Comparison of ENCODE assay signal across 10 cellular contexts in the genomic region with DNA sequence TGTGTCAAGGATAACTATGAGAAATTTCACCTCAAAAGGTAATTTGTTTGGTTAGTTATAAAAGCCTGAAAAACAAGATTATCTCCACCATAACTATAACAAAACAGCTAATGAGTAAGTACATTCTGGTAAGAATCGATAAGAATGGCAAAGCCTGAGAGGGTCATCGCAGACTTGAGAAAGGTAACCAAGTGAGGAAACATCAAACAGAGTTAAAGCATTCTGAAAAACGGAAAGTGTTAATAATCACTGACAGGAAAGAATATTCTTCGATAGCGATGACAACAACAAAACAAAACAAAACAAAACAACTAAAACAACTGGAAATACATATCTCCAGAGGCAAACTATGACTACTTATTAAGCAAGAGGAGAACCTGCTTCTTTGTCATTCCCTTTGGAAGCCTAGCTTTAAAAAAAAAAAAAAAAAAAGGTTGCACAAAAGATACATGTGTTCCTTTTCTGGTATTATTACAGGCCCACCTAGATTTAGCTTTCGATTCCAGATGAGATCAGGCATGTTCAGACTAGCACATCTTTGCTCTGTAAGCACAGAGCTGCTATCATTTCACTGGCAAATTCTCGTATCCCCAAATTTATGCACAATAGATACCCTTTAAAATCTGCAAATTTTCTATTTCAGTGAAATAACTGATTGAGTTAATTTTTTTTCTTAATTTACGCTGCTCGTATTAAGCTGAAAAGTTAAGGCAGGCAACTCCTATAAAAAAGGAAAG.
DNase-seq lines count a peak whose midpoint lies in the region; ATAC-seq and TF ChIP-seq lines count a peak whose summit lies in the region.
"Had no signal": no experiment of that assay in that cellular context is flagged by ENCODE, and none has a peak within 500 bp of the region (broad histone marks: within the 10 kb centered on the region; RNA-seq: fewer than 3 reads in every experiment).

No MANE protein-coding gene starts in this region.

- peak overlapping the region; percentile 91 for H3K27ac Mint-ChIP-seq in stimulated activated naive B cell treated with anti-CD40 and anti-IgM and Interleukin-4, amounts not matched to agents 10 μg/mL and 1 μg/mL and 100 μg/mL, for 72 hours
- H3K27ac Mint-ChIP-seq in activated CD8-positive, alpha-beta T cell treated with anti-CD3 and anti-CD28 coated beads for 36 hours = no peak overlapping the region

- WGBS in mesendoderm (ENCODE audit: extremely low coverage, insufficient coverage, low lambda C conversion rate) = no CpG with 5 or more reads among the region's 9 CpGs

- ATAC-seq in GM19324 (IDR thresholded peaks at IDR 0.05; ENCODE audit: low FRiP score, unreplicated experiment) = peak; percentile 42
- peak; percentile 35 for ATAC-seq in HG03342 (IDR thresholded peaks at IDR 0.05; ENCODE audit: unreplicated experiment)
- ATAC-seq in stimulated activated naive B cell treated with anti-CD40 and anti-IgM and Interleukin-4, amounts not matched to agents 10 μg/mL and 1 μg/mL and 100 μg/mL, for 72 hours (replicated peaks) = peak in 1 of 2 donors; percentile 34
- ATAC-seq in activated CD8-positive, alpha-beta T cell treated with anti-CD3 and anti-CD28 coated beads for 36 hours = no peak

- H3K9ac ChIP-seq in mesendoderm (ENCODE audit: low read length) = no peak overlapping the region

- no peak overlapping the region for H2BK5ac ChIP-seq in mesendoderm (ENCODE audit: low read length)

- CTCF ChIA-PET in activated CD8-positive, alpha-beta T cell treated with anti-CD3 and anti-CD28 coated beads for 36 hours (lab: Charles Lee) = interaction anchor here (0.9 to 2.8 kb wide), 5 partner anchors 8 to 31 kb away, joined by 3 to 18 read pairs (median 4); no protein-coding TSS in a partner anchor

- no peaks in the 10 kb centered on the region for H3K36me3 ChIP-seq in mesendoderm (ENCODE audit: control insufficient read depth, insufficient read depth, low read length)
- H3K36me3 ChIP-seq: esophagus muscularis mucosa had no signal

- no peaks in the 10 kb centered on the region for H3K79me1 ChIP-seq in mesendoderm (ENCODE audit: low read length)

- no peaks in the 10 kb centered on the region for H3K27me3 ChIP-seq in mesendoderm (ENCODE audit: insufficient read depth, low read length, poor library complexity)
- H3K27me3 ChIP-seq: esophagus muscularis mucosa had no signal

- in situ Hi-C loops in astrocyte of the spinal cord (cut with HindIII; ENCODE audit: low sequenced_read_pairs) = no loop called here

- H3K4me1 Mint-ChIP-seq in stimulated activated naive B cell treated with anti-CD40 and anti-IgM and Interleukin-4, amounts not matched to agents 10 μg/mL and 1 μg/mL and 100 μg/mL, for 72 hours = peaks cover 13 to 29% of the 10 kb centered on the region in 2 donors
- H3K4me1 Mint-ChIP-seq in activated CD8-positive, alpha-beta T cell treated with anti-CD3 and anti-CD28 coated beads for 36 hours (ENCODE audit: low read depth) = peaks cover 13% of the 10 kb centered on the region

- H3K18ac ChIP-seq in mesendoderm (ENCODE audit: low read length) = no peak overlapping the region

- no peak for TF ChIP-seq CTCF in astrocyte of the spinal cord (IDR thresholded peaks at IDR 0.05; ENCODE audit: low read depth, low read length)
- no peak for TF ChIP-seq CTCF in activated CD8-positive, alpha-beta T cell treated with anti-CD3 and anti-CD28 coated beads for 36 hours (IDR thresholded peaks at IDR 0.05)

- peak overlapping the region in 1 of 2 donors; percentile 64 for H3K4me3 Mint-ChIP-seq in stimulated activated naive B cell treated with anti-CD40 and anti-IgM and Interleukin-4, amounts not matched to agents 10 μg/mL and 1 μg/mL and 100 μg/mL, for 72 hours
- no peak overlapping the region for H3K4me3 Mint-ChIP-seq in activated CD8-positive, alpha-beta T cell treated with anti-CD3 and anti-CD28 coated beads for 36 hours

- no peak overlapping the region for H3K23ac ChIP-seq in mesendoderm (ENCODE audit: low read length)

- H3K36me3 Mint-ChIP-seq in stimulated activated naive B cell treated with anti-CD40 and anti-IgM and Interleukin-4, amounts not matched to agents 10 μg/mL and 1 μg/mL and 100 μg/mL, for 72 hours = no peaks in the 10 kb centered on the region
- H3K36me3 Mint-ChIP-seq in activated CD8-positive, alpha-beta T cell treated with anti-CD3 and anti-CD28 coated beads for 36 hours (ENCODE audit: low read depth) = no peaks in the 10 kb centered on the region

- no peaks in the 10 kb centered on the region for H3K4me1 ChIP-seq in mesendoderm (ENCODE audit: control insufficient read depth, low read depth, low read length)

- no peak overlapping the region for H3K4ac ChIP-seq in mesendoderm (ENCODE audit: low read depth, low read length)

- H2BK120ac ChIP-seq in mesendoderm (ENCODE audit: low read depth, low read length) = no peak overlapping the region

- no peak overlapping the region for H3K27ac ChIP-seq in mesendoderm (ENCODE audit: low read depth, low read length)

- H4K8ac ChIP-seq in mesendoderm (ENCODE audit: low read depth, low read length) = no peak overlapping the region

- no peak overlapping the region for H3K4me2 ChIP-seq in mesendoderm (ENCODE audit: low read length)

- DNase-seq in astrocyte of the spinal cord (ENCODE audit: low read depth, low spot score) = peak; percentile 44
- DNase-seq in stimulated activated naive B cell treated with anti-CD40 and anti-IgM and Interleukin-4, amounts not matched to agents 10 μg/mL and 1 μg/mL and 100 μg/mL, for 72 hours = no peak
- no peak for DNase-seq in activated CD8-positive, alpha-beta T cell treated with anti-CD3 and anti-CD28 coated beads for 36 hours
- no peak for DNase-seq in nucleus accumbens (lab: John Stamatoyannopoulos, UW)
- DNase-seq in mesendoderm = no peak
- DNase-seq: naive B cell, RPMI8226 had no signal

- no peak overlapping the region for H3K56ac ChIP-seq in mesendoderm (ENCODE audit: low read length)

- no peaks in the 10 kb centered on the region for H3K79me2 ChIP-seq in mesendoderm (ENCODE audit: control insufficient read depth, insufficient read depth, low read length)

- no peaks in the 10 kb centered on the region for H3K27me3 Mint-ChIP-seq in stimulated activated naive B cell treated with anti-CD40 and anti-IgM and Interleukin-4, amounts not matched to agents 10 μg/mL and 1 μg/mL and 100 μg/mL, for 72 hours
- peaks cover 1% of the 10 kb centered on the region for H3K27me3 Mint-ChIP-seq in activated CD8-positive, alpha-beta T cell treated with anti-CD3 and anti-CD28 coated beads for 36 hours
- H3K27me3 Mint-ChIP-seq: naive B cell had no signal

- H3K9me3 Mint-ChIP-seq in stimulated activated naive B cell treated with anti-CD40 and anti-IgM and Interleukin-4, amounts not matched to agents 10 μg/mL and 1 μg/mL and 100 μg/mL, for 72 hours = no peaks in the 10 kb centered on the region
- H3K9me3 Mint-ChIP-seq in activated CD8-positive, alpha-beta T cell treated with anti-CD3 and anti-CD28 coated beads for 36 hours = no peaks in the 10 kb centered on the region
- H3K9me3 Mint-ChIP-seq: naive B cell had no signal

- H3K4me3 ChIP-seq in astrocyte of the spinal cord (ENCODE audit: low read depth, low read length) (peak overlapping the region; percentile 20), mesendoderm (ENCODE audit: low read length) (no peak overlapping the region)

- no peak overlapping the region for H4K5ac ChIP-seq in mesendoderm (ENCODE audit: low read length)

- H2BK15ac ChIP-seq in mesendoderm (replicated peaks; ENCODE audit: low read depth) = no peak overlapping the region

- POLR2A ChIA-PET in activated CD8-positive, alpha-beta T cell treated with anti-CD3 and anti-CD28 coated beads for 36 hours (lab: Charles Lee) = interaction anchor here (0.9 kb wide), 1 partner anchor 11 kb away, joined by 3 read pairs; no protein-coding TSS in a partner anchor

- H2AK5ac ChIP-seq in mesendoderm (ENCODE audit: low read length) = no peak overlapping the region

- intact Hi-C loops in activated CD8-positive, alpha-beta T cell treated with anti-CD3 and anti-CD28 coated beads for 36 hours (cut with micrococcal nuclease) = no loop called here
